In genomic region chr5:149402291-149402690, GRCh38 we compare ENCODE assay signal across 26 cellular contexts. TPM values are rescaled to one million over a fixed set of nuclear protein-coding genes. Genes with fewer than 3 reads are reported as not detected.
DNase-seq lines count a peak whose midpoint lies in the region; ATAC-seq, FAIRE-seq and TF ChIP-seq lines count a peak whose summit lies in the region.
"Had no signal": no experiment of that assay in that cellular context is flagged by ENCODE, and none has a peak within 500 bp of the region (broad histone marks: within the 10 kb centered on the region; RNA-seq: fewer than 3 reads in every experiment).

No MANE protein-coding gene starts in this region.

- H3K9me3 Mint-ChIP-seq in nephron progenitor cell: no peaks in the 10 kb centered on the region
- H3K9me3 Mint-ChIP-seq: CD14-positive monocyte had no signal

- no peak for FAIRE-seq in RCC 7860 (lab: Jason Lieb, UNC)
- FAIRE-seq: GM19239 had no signal

- dilution Hi-C loops in mammary epithelial cell (cut with HindIII; ENCODE audit: low sequenced_read_pairs): no loop called here

- no peaks in the 10 kb centered on the region for H3K36me3 Mint-ChIP-seq in nephron progenitor cell (ENCODE audit: low read depth)
- H3K36me3 Mint-ChIP-seq: CD14-positive monocyte had no signal

- no peak overlapping the region for H3K4me2 ChIP-seq in mammary epithelial cell (ENCODE audit: insufficient read depth, low read depth, low read length)
- H3K4me2 ChIP-seq: PC-9 had no signal

- no peak for TF ChIP-seq CTCF in mammary epithelial cell (conservative IDR thresholded peaks at IDR 0.05 in 1 of 2, IDR thresholded peaks at IDR 0.05 in 1 of 2; ENCODE audit: extremely low read depth in 1 of 2, insufficient read depth in 1 of 2, low read depth in 1 of 2, low read length in 2 of 2)
- TF ChIP-seq CTCF in breast epithelium (IDR thresholded peaks at IDR 0.05): no peak
- no peak for TF ChIP-seq CTCF in esophagus muscularis mucosa (IDR thresholded peaks at IDR 0.05)
- no peak for TF ChIP-seq CTCF in nephron progenitor cell (IDR thresholded peaks at IDR 0.05)

- H3K27ac ChIP-seq in mammary epithelial cell (ENCODE audit: insufficient read depth, low read depth, low read length) (no peak overlapping the region), breast epithelium (peak overlapping the region in 1 of 2 donors; percentile 38), esophagus muscularis mucosa (replicated peaks in 1 of 4) (peak overlapping the region in 3 of 4 donors; percentile 21 to 74 (median 23))
- H3K27ac ChIP-seq: 22Rv1, PC-9 had no signal

- no peaks in the 10 kb centered on the region for H4K20me1 ChIP-seq in mammary epithelial cell (ENCODE audit: insufficient read depth, low read length)

- peaks cover 4% of the 10 kb centered on the region for H3K27me3 Mint-ChIP-seq in nephron progenitor cell (ENCODE audit: low read depth, poor library complexity)

- in situ Hi-C loops in mammary epithelial cell (cut with MboI; ENCODE audit: low sequenced_read_pairs in 2 of 2): no loop called here

- H3K27ac Mint-ChIP-seq in nephron progenitor cell: peak overlapping the region; percentile 40
- H3K27ac Mint-ChIP-seq: CD14-positive monocyte had no signal

- ATAC-seq in GM19452 (IDR thresholded peaks at IDR 0.05; ENCODE audit: unreplicated experiment): no peak
- no peak for ATAC-seq in HG02981 (IDR thresholded peaks at IDR 0.05; ENCODE audit: unreplicated experiment)

- H3K27me3 ChIP-seq in mammary epithelial cell (ENCODE audit: insufficient read depth, low read length): no peaks in the 10 kb centered on the region
- no peaks in the 10 kb centered on the region for H3K27me3 ChIP-seq in breast epithelium
- H3K27me3 ChIP-seq in esophagus muscularis mucosa: no peaks in the 10 kb centered on the region
- H3K27me3 ChIP-seq: BE2C, MG63, SJSA1 had no signal

- intact Hi-C loops in mammary epithelial cell (cut with micrococcal nuclease) (no loop called here), breast epithelium (cut with DNase I; ENCODE audit: low total_unique reads) (no loop called here), esophagus muscularis mucosa (cut with DNase I) (no loop called here)

- H3K4me1 Mint-ChIP-seq in nephron progenitor cell: peaks cover 92% of the 10 kb centered on the region
- H3K4me1 Mint-ChIP-seq: CD14-positive monocyte had no signal

- WGBS in mammary epithelial cell (ENCODE audit: low coverage, missing lambda C conversion rate): 44% methylated on average over 3 of the region's 3 CpGs
- 99% methylated on average over 3 of the region's 3 CpGs for WGBS in esophagus muscularis mucosa

- H2AFZ ChIP-seq in mammary epithelial cell (ENCODE audit: low read depth, low read length): peak overlapping the region; percentile 37
- H2AFZ ChIP-seq: PC-9 had no signal

- H3K9me3 ChIP-seq in mammary epithelial cell (replicated peaks; ENCODE audit: insufficient read depth, low read length) (no peaks in the 10 kb centered on the region), breast epithelium (no peaks in the 10 kb centered on the region), esophagus muscularis mucosa (no peaks in the 10 kb centered on the region)
- H3K9me3 ChIP-seq: BE2C, MG63, SJSA1 had no signal

- DNase-seq in mammary epithelial cell (no peak), breast epithelium (ENCODE audit: low spot score in 2 of 2) (no peak), esophagus muscularis mucosa (ENCODE audit: extremely low spot score) (no peak), nephron progenitor cell (no peak), AG08395 (ENCODE audit: low spot score) (no peak), RCC 7860 (ENCODE audit: low spot score) (no peak)
- DNase-seq: BE2C, DMS153, H7, KG1, MG63, NCI-H1105 treated with DMSO at 0.1 percent for 48 hours, NCI-H146, NCI-H2029, NCI-H526 treated with DMSO at 0.1 percent for 48 hours, PC-9, Right ventricle myocardium superior, RPMI8226 had no signal

- peaks cover 10% of the 10 kb centered on the region for H3K4me1 ChIP-seq in mammary epithelial cell (ENCODE audit: insufficient read depth, low read length)
- H3K4me1 ChIP-seq in breast epithelium: no peaks in the 10 kb centered on the region
- H3K4me1 ChIP-seq in esophagus muscularis mucosa: peaks cover 14 to 45% (median 45%) of the 10 kb centered on the region in 4 donors

- TF ChIP-seq POLR2A in breast epithelium (IDR thresholded peaks at IDR 0.05) (no peak), esophagus muscularis mucosa (IDR thresholded peaks at IDR 0.05; ENCODE audit: low read depth) (no peak)

- H3K4me3 Mint-ChIP-seq in nephron progenitor cell: no peak overlapping the region
- H3K4me3 Mint-ChIP-seq: CD14-positive monocyte had no signal

- no TSS peak for BruUV-seq in mammary epithelial cell (replicated peaks; lab: Mats Ljungman, UMichigan)

- H3K79me2 ChIP-seq in mammary epithelial cell (ENCODE audit: insufficient read depth, low read length): no peaks in the 10 kb centered on the region

- CTCF ChIA-PET in mammary epithelial cell (lab: Charles Lee; ENCODE audit: low non-redundant PET): no interaction called here

- H3K36me3 ChIP-seq in mammary epithelial cell (ENCODE audit: insufficient read depth, low read length): no peaks in the 10 kb centered on the region
- H3K36me3 ChIP-seq in breast epithelium: no peaks in the 10 kb centered on the region
- H3K36me3 ChIP-seq in esophagus muscularis mucosa: peaks cover 0 to 4% (median under 1%) of the 10 kb centered on the region in 4 donors
- H3K36me3 ChIP-seq: BE2C, MG63, SJSA1 had no signal

- H3K4me3 ChIP-seq in mammary epithelial cell (replicated peaks in 1 of 3; ENCODE audit: insufficient read depth in 1 of 3, low read depth in 2 of 3, low read length in 3 of 3) (no peak overlapping the region), breast epithelium (no peak overlapping the region), esophagus muscularis mucosa (no peak overlapping the region)
- H3K4me3 ChIP-seq: MG63, PC-9, SJSA1 had no signal

- TF ChIP-seq EP300 in esophagus muscularis mucosa (IDR thresholded peaks at IDR 0.05): no peak

- no peak overlapping the region for H3K9ac ChIP-seq in mammary epithelial cell (ENCODE audit: insufficient read depth, low read length)

RNA-seq across cellular contexts. Expression of gene IL17B, which starts 23.2 kb away (rescaled TPM):
- total RNA-seq in mammary epithelial cell: under 1 TPM in 1 of 2 donors, not detected in 1; 0.50 TPM
- not detected for polyA plus RNA-seq in mammary epithelial cell
- polyA minus RNA-seq in mammary epithelial cell: not detected
- 1 to 10 TPM in 2 of 3 donors, under 1 TPM in 1; 0.64 to 5.6 (median 5.4) TPM for total RNA-seq in breast epithelium
- total RNA-seq in esophagus muscularis mucosa: 10 to 100 TPM in 2 of 4 donors, 1 to 10 TPM in 2; 2.5 to 20.3 (median 8.0) TPM
- total RNA-seq: H7, HT1080, NCI-H460, PC-9, Right ventricle myocardium superior had no signal
- polyA plus RNA-seq: CD14-positive monocyte had no signal

RNA-seq across cellular contexts. Expression of gene PCYOX1L, which starts 44.4 kb away (rescaled TPM):
- total RNA-seq in mammary epithelial cell (10 to 100 TPM in 1 of 2 donors, 1 to 10 TPM in 1; 6.8 to 10.2 TPM), breast epithelium (1 to 10 TPM; 3.2 to 6.6 (median 5.2) TPM), esophagus muscularis mucosa (1 to 10 TPM; 4.0 to 5.8 (median 4.7) TPM)
- 17.2 TPM for polyA plus RNA-seq in mammary epithelial cell
- polyA minus RNA-seq in mammary epithelial cell: 7.8 TPM

RNA-seq across cellular contexts. Expression of gene GRPEL2, which starts 57.0 kb away (rescaled TPM):
- 10 to 100 TPM; 50.2 to 61.6 TPM for total RNA-seq in mammary epithelial cell
- polyA plus RNA-seq in mammary epithelial cell: 13.0 TPM
- 27.5 TPM for polyA minus RNA-seq in mammary epithelial cell
- total RNA-seq in breast epithelium: 10 to 100 TPM; 14.4 to 17.1 (median 16.5) TPM
- 10 to 100 TPM in 1 of 4 donors, 1 to 10 TPM in 3; 7.8 to 14.9 (median 8.7) TPM for total RNA-seq in esophagus muscularis mucosa
